In the genomic region with DNA sequence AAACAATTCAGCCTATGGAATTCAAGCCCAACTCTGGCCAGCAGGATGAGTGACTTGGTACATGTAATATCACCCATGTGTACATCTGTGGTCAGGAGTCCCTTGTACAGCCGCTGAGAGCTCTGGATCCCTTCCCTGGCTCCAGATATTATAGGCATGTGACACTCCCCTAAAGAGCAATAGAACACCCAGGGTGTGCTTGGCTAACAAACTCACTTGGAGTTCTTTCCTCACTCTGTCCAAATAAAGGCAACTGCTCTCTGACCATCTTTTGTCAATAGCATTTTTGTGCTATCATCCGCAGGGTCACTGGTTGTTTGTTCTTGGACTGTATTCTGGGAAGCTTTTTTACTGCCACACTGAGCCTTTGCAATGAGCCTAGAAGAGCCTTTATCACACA, we compare ENCODE assay signal across 1 cellular context.
TF ChIP-seq lines count a peak whose summit lies in the region.

No MANE protein-coding gene starts in this region.

TF ChIP-seq in HepG2, 621 proteins besides CTCF, POLR2A, EP300 and RAD21 (continued from another document and continues in another):
- TF ChIP-seq ARID2 (CRISPR knock-in tag; IDR thresholded peaks at IDR 0.05; ENCODE audit: borderline replicate concordance): no peak
- no peak for TF ChIP-seq ZNF33B (CRISPR knock-in tag; IDR thresholded peaks at IDR 0.05)
- TF ChIP-seq ZNF225 (CRISPR knock-in tag; IDR thresholded peaks at IDR 0.05): no peak
- TF ChIP-seq, protein P1, sequence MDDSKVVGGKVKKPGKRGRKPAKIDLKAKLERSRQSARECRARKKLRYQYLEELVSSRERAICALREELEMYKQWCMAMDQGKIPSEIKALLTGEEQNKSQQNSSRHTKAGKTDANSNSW (CRISPR knock-in tag; IDR thresholded peaks at IDR 0.05; ENCODE audit: borderline replicate concordance): no peak
- TF ChIP-seq, protein P2, sequence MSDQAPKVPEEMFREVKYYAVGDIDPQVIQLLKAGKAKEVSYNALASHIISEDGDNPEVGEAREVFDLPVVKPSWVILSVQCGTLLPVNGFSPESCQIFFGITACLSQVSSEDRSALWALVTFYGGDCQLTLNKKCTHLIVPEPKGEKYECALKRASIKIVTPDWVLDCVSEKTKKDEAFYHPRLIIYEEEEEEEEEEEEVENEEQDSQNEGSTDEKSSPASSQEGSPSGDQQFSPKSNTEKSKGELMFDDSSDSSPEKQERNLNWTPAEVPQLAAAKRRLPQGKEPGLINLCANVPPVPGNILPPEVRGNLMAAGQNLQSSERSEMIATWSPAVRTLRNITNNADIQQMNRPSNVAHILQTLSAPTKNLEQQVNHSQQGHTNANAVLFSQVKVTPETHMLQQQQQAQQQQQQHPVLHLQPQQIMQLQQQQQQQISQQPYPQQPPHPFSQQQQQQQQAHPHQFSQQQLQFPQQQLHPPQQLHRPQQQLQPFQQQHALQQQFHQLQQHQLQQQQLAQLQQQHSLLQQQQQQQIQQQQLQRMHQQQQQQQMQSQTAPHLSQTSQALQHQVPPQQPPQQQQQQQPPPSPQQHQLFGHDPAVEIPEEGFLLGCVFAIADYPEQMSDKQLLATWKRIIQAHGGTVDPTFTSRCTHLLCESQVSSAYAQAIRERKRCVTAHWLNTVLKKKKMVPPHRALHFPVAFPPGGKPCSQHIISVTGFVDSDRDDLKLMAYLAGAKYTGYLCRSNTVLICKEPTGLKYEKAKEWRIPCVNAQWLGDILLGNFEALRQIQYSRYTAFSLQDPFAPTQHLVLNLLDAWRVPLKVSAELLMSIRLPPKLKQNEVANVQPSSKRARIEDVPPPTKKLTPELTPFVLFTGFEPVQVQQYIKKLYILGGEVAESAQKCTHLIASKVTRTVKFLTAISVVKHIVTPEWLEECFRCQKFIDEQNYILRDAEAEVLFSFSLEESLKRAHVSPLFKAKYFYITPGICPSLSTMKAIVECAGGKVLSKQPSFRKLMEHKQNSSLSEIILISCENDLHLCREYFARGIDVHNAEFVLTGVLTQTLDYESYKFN (CRISPR knock-in tag; conservative IDR thresholded peaks at IDR 0.05): peak; percentile 75
- TF ChIP-seq, protein P3, sequence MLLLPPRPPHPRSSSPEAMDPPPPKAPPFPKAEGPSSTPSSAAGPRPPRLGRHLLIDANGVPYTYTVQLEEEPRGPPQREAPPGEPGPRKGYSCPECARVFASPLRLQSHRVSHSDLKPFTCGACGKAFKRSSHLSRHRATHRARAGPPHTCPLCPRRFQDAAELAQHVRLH (CRISPR knock-in tag; IDR thresholded peaks at IDR 0.05; ENCODE audit: borderline replicate concordance, low read depth): 0 out of 2 replicates have a peak, but pooled peaks have one; percentile 37
- peak; percentile 61; the same call in 1 of the 2 replicates for TF ChIP-seq NR2F2 (IDR thresholded peaks at IDR 0.05; ENCODE audit: borderline replicate concordance, low read depth)
- TF ChIP-seq ZNF101 (CRISPR knock-in tag; IDR thresholded peaks at IDR 0.05; ENCODE audit: borderline replicate concordance, low read depth): no peak
- TF ChIP-seq MTA3 (CRISPR knock-in tag; IDR thresholded peaks at IDR 0.05): no peak
- TF ChIP-seq HNRNPK (IDR thresholded peaks at IDR 0.05; ENCODE audit: low read depth, low read length, poor library complexity, severe bottlenecking): no peak
- TF ChIP-seq ZC3H4 (CRISPR knock-in tag; IDR thresholded peaks at IDR 0.05; ENCODE audit: borderline replicate concordance): no peak
- no peak for TF ChIP-seq ARNT (IDR thresholded peaks at IDR 0.05)
- no peak for TF ChIP-seq ZNF777 (CRISPR knock-in tag; IDR thresholded peaks at IDR 0.05)
- no peak for TF ChIP-seq JUND (CRISPR knock-in tag; IDR thresholded peaks at IDR 0.05)
- no peak for TF ChIP-seq EED (CRISPR knock-in tag; IDR thresholded peaks at IDR 0.05)
- 0 out of 2 replicates have a peak, but pooled peaks have one; percentile 51 for TF ChIP-seq NCOA2 (CRISPR knock-in tag; IDR thresholded peaks at IDR 0.05)
- no peak for TF ChIP-seq ZNF850 (CRISPR knock-in tag; conservative IDR thresholded peaks at IDR 0.05)
- no peak for TF ChIP-seq ZNF788 (CRISPR knock-in tag; IDR thresholded peaks at IDR 0.05; ENCODE audit: borderline replicate concordance)
- TF ChIP-seq FOXJ3 (CRISPR knock-in tag; IDR thresholded peaks at IDR 0.05; ENCODE audit: borderline replicate concordance): peak; percentile 39; the same call in 1 of the 2 replicates
- TF ChIP-seq RCOR2 (CRISPR knock-in tag; IDR thresholded peaks at IDR 0.05): peak; percentile 73; the same call in 1 of the 2 replicates
- TF ChIP-seq ATF2 (CRISPR knock-in tag; IDR thresholded peaks at IDR 0.05): no peak
- no peak for TF ChIP-seq ZNF547 (CRISPR knock-in tag; IDR thresholded peaks at IDR 0.05)
- peak; percentile 51; the same call in 1 of the 2 replicates for TF ChIP-seq HOMEZ (CRISPR knock-in tag; IDR thresholded peaks at IDR 0.05; ENCODE audit: low read depth)
- TF ChIP-seq RNF2 (conservative IDR thresholded peaks at IDR 0.05; ENCODE audit: low read depth): no peak
- TF ChIP-seq AGO1 (IDR thresholded peaks at IDR 0.05; ENCODE audit: low read depth, low read length, poor library complexity, severe bottlenecking): no peak
- peak; percentile 66; the same call in 1 of the 2 replicates for TF ChIP-seq PATZ1 (CRISPR knock-in tag; IDR thresholded peaks at IDR 0.05)
- no peak for TF ChIP-seq BORCS8-MEF2B (CRISPR knock-in tag; IDR thresholded peaks at IDR 0.05)
- no peak for TF ChIP-seq ZMYM3 (CRISPR knock-in tag; IDR thresholded peaks at IDR 0.05)
- no peak for TF ChIP-seq STAT6 (CRISPR knock-in tag; IDR thresholded peaks at IDR 0.05; ENCODE audit: borderline replicate concordance)
- TF ChIP-seq ZNF335 (CRISPR knock-in tag; IDR thresholded peaks at IDR 0.05): no peak
- TF ChIP-seq ZBED4 (CRISPR knock-in tag; IDR thresholded peaks at IDR 0.05; ENCODE audit: borderline replicate concordance): no peak
- no peak for TF ChIP-seq RBM39 (IDR thresholded peaks at IDR 0.05; ENCODE audit: low read depth, low read length, poor library complexity, severe bottlenecking)
- no peak for TF ChIP-seq FOXA1 (IDR thresholded peaks at IDR 0.05)
- TF ChIP-seq FOXA1 (CRISPR knock-in tag; IDR thresholded peaks at IDR 0.05): peak; percentile 88
- TF ChIP-seq ZNF569 (CRISPR knock-in tag; IDR thresholded peaks at IDR 0.05; ENCODE audit: borderline replicate concordance): no peak
- no peak for TF ChIP-seq ZBTB39 (CRISPR knock-in tag; IDR thresholded peaks at IDR 0.05)
- TF ChIP-seq ZNF749 (CRISPR knock-in tag; IDR thresholded peaks at IDR 0.05; ENCODE audit: borderline replicate concordance): no peak
- TF ChIP-seq RFXANK (CRISPR knock-in tag; IDR thresholded peaks at IDR 0.05): no peak
